Comparison of ENCODE assay signal across 23 cellular contexts in the genomic region with DNA sequence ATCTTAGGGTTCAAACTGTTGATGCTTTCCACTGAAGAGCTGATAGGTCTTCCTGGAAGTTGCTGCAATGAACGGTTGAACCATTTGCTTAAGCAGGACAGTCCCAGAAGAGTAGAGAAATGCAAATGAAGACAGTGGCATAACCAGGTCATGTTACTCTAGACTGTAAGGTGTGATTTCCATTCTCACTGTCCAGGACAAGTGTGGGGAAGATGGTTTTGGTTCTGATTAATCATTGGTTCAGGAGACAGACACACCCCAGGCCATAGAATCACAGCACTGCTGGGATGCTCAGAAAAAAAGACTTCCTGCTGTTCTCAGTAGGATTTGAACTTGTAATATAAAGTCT. TPM values are rescaled to one million over a fixed set of nuclear protein-coding genes. Genes with fewer than 3 reads are reported as not detected.
DNase-seq lines count a peak whose midpoint lies in the region; ATAC-seq and TF ChIP-seq lines count a peak whose summit lies in the region.
"Had no signal": no experiment of that assay in that cellular context is flagged by ENCODE, and none has a peak within 500 bp of the region (broad histone marks: within the 10 kb centered on the region; RNA-seq: fewer than 3 reads in every experiment).

No MANE protein-coding gene starts in this region.

- H3K36me3 Mint-ChIP-seq in activated naive CD4-positive, alpha-beta T cell treated with anti-CD3 and anti-CD28 coated beads, Interleukin-2, amount 50 U/mL, for 72 hours = no peaks in the 10 kb centered on the region
- H3K36me3 Mint-ChIP-seq in activated naive CD4-positive, alpha-beta T cell treated with anti-CD3 and anti-CD28 coated beads, Interleukin-2, amount 10 ng/mL, durations not matched to agents 7 days and 5 days = no peaks in the 10 kb centered on the region

- H3K9me1 ChIP-seq in IMR-90 (ENCODE audit: insufficient read depth, low read length) = peaks cover 6% of the 10 kb centered on the region; the same call in 1 of the 2 replicates

- H3K4me1 ChIP-seq in IMR-90 (ENCODE audit: control insufficient read depth, insufficient read depth, low read length) = peaks cover 14% of the 10 kb centered on the region
- H3K4me1 ChIP-seq: spleen, suprapubic skin had no signal

- no peak overlapping the region for H3K4me2 ChIP-seq in IMR-90 (ENCODE audit: low read depth, low read length)
- H3K4me2 ChIP-seq: KMS-11 had no signal

- peak; percentile 77 to 89 for ATAC-seq in activated naive CD4-positive, alpha-beta T cell treated with anti-CD3 and anti-CD28 coated beads, Interleukin-2, amount 50 U/mL, for 72 hours
- peak; percentile 76 for ATAC-seq in GM21619 (IDR thresholded peaks at IDR 0.05; ENCODE audit: unreplicated experiment)
- ATAC-seq in IMR-90 (ENCODE audit: low read depth) = no peak
- peak; percentile 72 for ATAC-seq in stimulated activated naive CD8-positive, alpha-beta T cell treated with anti-CD3 and anti-CD28 coated beads, Interleukin-15, Interleukin-2, amounts not matched to agents 100 U/mL and 50 U/mL, for 24 hours
- ATAC-seq in HG02642 (IDR thresholded peaks at IDR 0.05; ENCODE audit: poor library complexity, unreplicated experiment) = no peak

- H3K4me1 Mint-ChIP-seq in activated naive CD4-positive, alpha-beta T cell treated with anti-CD3 and anti-CD28 coated beads, Interleukin-2, amount 10 ng/mL, durations not matched to agents 7 days and 5 days = no peaks in the 10 kb centered on the region

- 0 out of 2 replicates have a peak overlapping the region, but pooled peaks have one; percentile 47 for H2AK5ac ChIP-seq in IMR-90 (ENCODE audit: low read depth, low read length)

- intact Hi-C loops in IMR-90 (cut with micrococcal nuclease) = no loop called here

- 0 out of 2 replicates have a peak overlapping the region, but pooled peaks have one; percentile 1 for H2BK20ac ChIP-seq in IMR-90 (ENCODE audit: low read depth, low read length)

- 0 out of 2 replicates have a peak overlapping the region, but pooled peaks have one; percentile 36 for H3K14ac ChIP-seq in IMR-90 (replicated peaks; ENCODE audit: low read depth, low read length)

- H3K79me1 ChIP-seq in IMR-90 (ENCODE audit: low read depth in 1 of 2, low read length in 2 of 2) = no peaks in the 10 kb centered on the region

- H2BK120ac ChIP-seq in IMR-90 (ENCODE audit: low read depth, low read length) = no peak overlapping the region

- no peak overlapping the region for H4K5ac ChIP-seq in IMR-90 (ENCODE audit: low read depth, low read length)

- no peak overlapping the region for H3K4me3 Mint-ChIP-seq in activated naive CD4-positive, alpha-beta T cell treated with anti-CD3 and anti-CD28 coated beads, Interleukin-2, amount 10 ng/mL, durations not matched to agents 7 days and 5 days
- H3K4me3 Mint-ChIP-seq: dendritic cell treated with granulocyte-macrophage colony-stimulating factor and Interleukin-4, amounts not matched to agents 40 ng/mL and 50 ng/mL, for 4 days had no signal

- in situ Hi-C loops in IMR-90 (cut with MboI; ENCODE audit: low sequenced_read_pairs) = loop anchor here (25.0 kb wide), 1 partner anchor 424 kb away; no protein-coding TSS in a partner anchor

- H3K27me3 Mint-ChIP-seq in activated naive CD4-positive, alpha-beta T cell treated with anti-CD3 and anti-CD28 coated beads, Interleukin-2, amount 10 ng/mL, durations not matched to agents 7 days and 5 days = peaks cover 45% of the 10 kb centered on the region

- no peak overlapping the region for H3K27ac ChIP-seq in IMR-90 (ENCODE audit: insufficient read depth, low read length)
- H3K27ac ChIP-seq: KMS-11, spleen, suprapubic skin had no signal

- no peaks in the 10 kb centered on the region for H3K9me3 Mint-ChIP-seq in activated naive CD4-positive, alpha-beta T cell treated with anti-CD3 and anti-CD28 coated beads, Interleukin-2, amount 50 U/mL, for 72 hours
- no peaks in the 10 kb centered on the region for H3K9me3 Mint-ChIP-seq in activated naive CD4-positive, alpha-beta T cell treated with anti-CD3 and anti-CD28 coated beads, Interleukin-2, amount 10 ng/mL, durations not matched to agents 7 days and 5 days
- H3K9me3 Mint-ChIP-seq: dendritic cell treated with granulocyte-macrophage colony-stimulating factor and Interleukin-4, amounts not matched to agents 40 ng/mL and 50 ng/mL, for 4 days had no signal

- H4K20me1 ChIP-seq in IMR-90 (ENCODE audit: insufficient read depth, low read length) = no peaks in the 10 kb centered on the region

- no peak overlapping the region for H3K4ac ChIP-seq in IMR-90 (ENCODE audit: low read depth, low read length)

- H3K27ac Mint-ChIP-seq in activated naive CD4-positive, alpha-beta T cell treated with anti-CD3 and anti-CD28 coated beads, Interleukin-2, amount 50 U/mL, for 72 hours = peak overlapping the region in 1 of 2 donors; percentile 82
- H3K27ac Mint-ChIP-seq in activated naive CD4-positive, alpha-beta T cell treated with anti-CD3 and anti-CD28 coated beads, Interleukin-2, amount 10 ng/mL, durations not matched to agents 7 days and 5 days = no peak overlapping the region
- H3K27ac Mint-ChIP-seq: dendritic cell treated with granulocyte-macrophage colony-stimulating factor and Interleukin-4, amounts not matched to agents 40 ng/mL and 50 ng/mL, for 4 days had no signal

- H4K8ac ChIP-seq in IMR-90 (ENCODE audit: low read depth in 2 of 2, low read length in 2 of 2) = no peak overlapping the region

- no peak overlapping the region for H2BK15ac ChIP-seq in IMR-90 (ENCODE audit: low read depth, low read length)

- CTCF ChIA-PET in activated naive CD4-positive, alpha-beta T cell treated with anti-CD3 and anti-CD28 coated beads, Interleukin-2, amount 10 ng/mL, durations not matched to agents 7 days and 5 days (lab: Charles Lee) = interaction anchor here (0.6 to 1.7 kb wide), 3 partner anchors 13 to 142 kb away, joined by 3 to 6 read pairs (median 5); no protein-coding TSS in a partner anchor
- CTCF ChIA-PET in IMR-90 (lab: Yijun Ruan, JAX) = no interaction called here

- H3K27me3 ChIP-seq in IMR-90 (ENCODE audit: control insufficient read depth, insufficient read depth, low read length) = peaks cover 18% of the 10 kb centered on the region

- no peak overlapping the region for H4K91ac ChIP-seq in IMR-90 (ENCODE audit: insufficient read depth, low read depth, low read length)

- no peak overlapping the region for H2AK9ac ChIP-seq in IMR-90 (replicated peaks; ENCODE audit: low read depth, low read length, poor library complexity)

- H2AFZ ChIP-seq in IMR-90 (replicated peaks; ENCODE audit: low read length, poor library complexity) = no peak overlapping the region

- no peaks in the 10 kb centered on the region for H3K9me3 ChIP-seq in IMR-90 (ENCODE audit: control insufficient read depth, insufficient read depth, low read length)
- H3K9me3 ChIP-seq: spleen, suprapubic skin had no signal

- no peak overlapping the region for H3K56ac ChIP-seq in IMR-90 (ENCODE audit: extremely low read depth, insufficient read depth, low read length)

- TF ChIP-seq RAD21 in IMR-90 (IDR thresholded peaks at IDR 0.05; ENCODE audit: low read length) = no peak

- POLR2A ChIA-PET in IMR-90 (lab: Charles Lee; ENCODE audit: unreplicated experiment) = no interaction called here

- TF ChIP-seq POLR2A in IMR-90 (IDR thresholded peaks at IDR 0.05; ENCODE audit: low read depth, low read length) = no peak

- 20% methylated on average over 1 of the region's 1 CpG; no CpG with 5 or more reads in 1 of the 2 experiments for WGBS in IMR-90 (ENCODE audit: extremely low coverage in 2 of 2, insufficient read length in 1 of 2), 2 experiments

- no peak overlapping the region for H3K4me3 ChIP-seq in IMR-90 (ENCODE audit: insufficient read depth, low read depth, low read length)
- H3K4me3 ChIP-seq: spleen, suprapubic skin had no signal

- H3K36me3 ChIP-seq in IMR-90 (ENCODE audit: control insufficient read depth, insufficient read depth, low read length) = no peaks in the 10 kb centered on the region
- H3K36me3 ChIP-seq: spleen, suprapubic skin had no signal

- DNase-seq in activated naive CD4-positive, alpha-beta T cell treated with anti-CD3 and anti-CD28 coated beads, Interleukin-2, amount 50 U/mL, for 72 hours (ENCODE audit: low spot score in 2 of 2) = no peak
- no peak for DNase-seq in activated naive CD4-positive, alpha-beta T cell treated with anti-CD3 and anti-CD28 coated beads, Interleukin-2, amount 10 ng/mL, durations not matched to agents 7 days and 5 days
- no peak for DNase-seq in IMR-90
- DNase-seq in stimulated activated naive CD8-positive, alpha-beta T cell treated with anti-CD3 and anti-CD28 coated beads, Interleukin-15, Interleukin-2, amounts not matched to agents 100 U/mL and 50 U/mL, for 24 hours = no peak
- no peak for DNase-seq in NCI-H1436 (lab: John Stamatoyannopoulos, UW)
- DNase-seq in NK-92 (lab: John Stamatoyannopoulos, UW; ENCODE audit: unreplicated experiment) = no peak
- DNase-seq: activated CD8-positive, alpha-beta memory T cell treated with anti-CD3 and anti-CD28 coated beads for 24 hours; amniotic stem cell; DMS 273 treated with DMSO at 0.1 percent for 48 hours; NCI-H1048; NCI-H2081; NCI-H510A treated with DMSO at 0.1 percent for 48 hours; nucleus accumbens; SHP77 treated with DMSO at 0.1 percent for 48 hours; spleen had no signal

- dilution Hi-C loops in IMR-90 (cut with HindIII; ENCODE audit: low sequenced_read_pairs, unreplicated experiment) = no loop called here

- no peak overlapping the region for H3K9ac ChIP-seq in IMR-90 (ENCODE audit: low read depth, low read length)
- H3K9ac ChIP-seq: KMS-11 had no signal

- H3K18ac ChIP-seq in IMR-90 (ENCODE audit: low read depth, low read length) = no peak overlapping the region

- no TSS peak for BruUV-seq in IMR-90 (replicated peaks; lab: Mats Ljungman, UMichigan)

- no peak overlapping the region for H2BK5ac ChIP-seq in IMR-90 (ENCODE audit: low read depth, low read length, poor library complexity, severe bottlenecking)

- no peak for TF ChIP-seq CTCF in IMR-90 (conservative IDR thresholded peaks at IDR 0.05; ENCODE audit: low read depth, low read length)

- 0 out of 2 replicates have a peak overlapping the region, but pooled peaks have one; percentile 17 for H3K23ac ChIP-seq in IMR-90 (ENCODE audit: low read depth, low read length)

TF ChIP-seq in IMR-90, 13 proteins besides CTCF, POLR2A, EP300 and RAD21 (continues in another document):
- TF ChIP-seq NFE2L2 (IDR thresholded peaks at IDR 0.05; ENCODE audit: low read depth, low read length) = no peak
- no peak for TF ChIP-seq RFX5 (IDR thresholded peaks at IDR 0.05; ENCODE audit: low read depth, low read length)

RNA-seq across cellular contexts. Expression of gene XYLT2, which starts 34.8 kb away (rescaled TPM):
- 10 to 100 TPM; 31.5 to 32.7 TPM for total RNA-seq in activated naive CD4-positive, alpha-beta T cell treated with anti-CD3 and anti-CD28 coated beads, Interleukin-2, amount 50 U/mL, for 72 hours
- 31.9 and 35.0 TPM in 2 replicates for total RNA-seq in IMR-90 (2012; rRNA removed)
- polyA plus RNA-seq in IMR-90 (2012; rRNA removed) = 27.7 and 35.7 TPM in 2 replicates
- polyA plus RNA-seq in IMR-90 (2012; cell fraction: cytosol; rRNA removed) = 20.7 and 31.6 TPM in 2 replicates
- 39.1 and 85.9 TPM in 2 replicates for polyA plus RNA-seq in IMR-90 (2012; cell fraction: nucleus; rRNA removed; ENCODE audit: low replicate concordance)

RNA-seq across cellular contexts. Expression of gene TMEM92, which starts 36.8 kb away (rescaled TPM):
- total RNA-seq in activated naive CD4-positive, alpha-beta T cell treated with anti-CD3 and anti-CD28 coated beads, Interleukin-2, amount 50 U/mL, for 72 hours = under 1 TPM in 1 of 2 donors, not detected in 1; 0.39 TPM
- 0.18 and 0.28 TPM in 2 replicates for total RNA-seq in IMR-90 (2012; rRNA removed)
- polyA plus RNA-seq in IMR-90 (2012; rRNA removed) = 0.86 and 1.7 TPM in 2 replicates
- 0.90 and 1.4 TPM in 2 replicates for polyA plus RNA-seq in IMR-90 (2012; cell fraction: cytosol; rRNA removed)
- polyA plus RNA-seq in IMR-90 (2012; cell fraction: nucleus; rRNA removed; ENCODE audit: low replicate concordance) = 1.0 and 1.1 TPM in 2 replicates
- total RNA-seq: endothelial cell of umbilical vein, fibroblast of villous mesenchyme, OCI-LY7 had no signal

Comparison
In these comparisons a context has a peak if more than half of its experiments do, and no peak if none do; other contexts are left out.
1. ATAC-seq: peak in activated naive CD4-positive, alpha-beta T cell treated with anti-CD3 and anti-CD28 coated beads, Interleukin-2, amount 50 U/mL, for 72 hours (2 of 2), GM21619 (single experiment) and stimulated activated naive CD8-positive, alpha-beta T cell treated with anti-CD3 and anti-CD28 coated beads, Interleukin-15, Interleukin-2, amounts not matched to agents 100 U/mL and 50 U/mL, for 24 hours (single experiment); none in IMR-90 (single experiment) and HG02642 (single experiment).